ENCODE assay signal across 8 cellular contexts in genomic region chr2:173075781-173076556, GRCh38. TPM values are rescaled to one million over a fixed set of nuclear protein-coding genes. Genes with fewer than 3 reads are reported as not detected.
DNase-seq lines count a peak whose midpoint lies in the region; ATAC-seq and TF ChIP-seq lines count a peak whose summit lies in the region.

TSS of gene MAP3K20 (plus strand) at chr2:173075846. CDS start at chr2:173091032, 15,186 bp downstream.

- peak within 1 kb of the TSS; percentile 38 for H2AFZ ChIP-seq in trophoblast cell (ENCODE audit: insufficient read depth, low read length, poor library complexity)

- peak within 1 kb of the TSS; percentile 77 for H4K8ac ChIP-seq in trophoblast cell (ENCODE audit: low read depth, low read length)

- H3K27me3 ChIP-seq in cardiac muscle cell (no peaks in the 10 kb centered on the region), trophoblast cell (ENCODE audit: insufficient read depth, low read length) (no peaks in the 10 kb centered on the region)

- peaks cover 10% of the 10 kb centered on the region for H3K79me2 ChIP-seq in trophoblast cell (ENCODE audit: control insufficient read depth, insufficient read depth, low read length, poor library complexity)

- no peak within 1 kb of the TSS for H2AK5ac ChIP-seq in trophoblast cell (ENCODE audit: low read length)

- no peak within 1 kb of the TSS for H2BK12ac ChIP-seq in trophoblast cell (ENCODE audit: low read length)

- H3K4me1 ChIP-seq in cardiac muscle cell (ENCODE audit: low read depth) (peaks cover 45% of the 10 kb centered on the region), trophoblast cell (ENCODE audit: control insufficient read depth in 1 of 2, insufficient read depth in 2 of 2, low read length in 2 of 2) (peaks cover 0 to 4% of the 10 kb centered on the region in 2 experiments)

- H3K36me3 ChIP-seq in cardiac muscle cell (no peaks in the 10 kb centered on the region), trophoblast cell (ENCODE audit: control insufficient read depth in 1 of 2, insufficient read depth in 2 of 2, low read length in 2 of 2) (no peaks in the 10 kb centered on the region)

- H4K12ac ChIP-seq in trophoblast cell (ENCODE audit: low read depth, low read length): peak within 1 kb of the TSS; percentile 29

- WGBS in trophoblast cell (ENCODE audit: extremely low coverage, insufficient coverage, insufficient read length): no CpG with 5 or more reads among the region's 106 CpGs

- in situ Hi-C loops in KBM-7 (cut with MboI; ENCODE audit: low pct_unique_long_range_greater_than_20kb, low sequenced_read_pairs): no loop called here

- H3K4me3 ChIP-seq in cardiac muscle cell (peak within 1 kb of the TSS; percentile 97), trophoblast cell (ENCODE audit: low read depth, low read length) (peak within 1 kb of the TSS; percentile 87)

- H4K91ac ChIP-seq in trophoblast cell (ENCODE audit: low read depth, low read length): peak within 1 kb of the TSS; percentile 81

- peak within 1 kb of the TSS; percentile 88 for H3K4me2 ChIP-seq in trophoblast cell (ENCODE audit: low read length)

- H3K14ac ChIP-seq in trophoblast cell (ENCODE audit: low read length): peak within 1 kb of the TSS; percentile 51

- H3K79me1 ChIP-seq in trophoblast cell (ENCODE audit: low read length): peaks cover 13% of the 10 kb centered on the region

- H3K27ac ChIP-seq in cardiac muscle cell (peak within 1 kb of the TSS; percentile 100), trophoblast cell (ENCODE audit: low read depth, low read length) (peak within 1 kb of the TSS; percentile 30)

- peak within 1 kb of the TSS; percentile 77 for H3K4ac ChIP-seq in trophoblast cell (ENCODE audit: low read depth, low read length)

- DNase-seq in GM03348 (ENCODE audit: low spot score) (peak; percentile 82), KBM-7 (peak; percentile 93), cardiac muscle cell (ENCODE audit: low read depth in 1 of 2, low spot score in 1 of 2) (peak; percentile 78 to 79), trophoblast cell (peak; percentile 32 to 66), NCI-H187 treated with DMSO at 0.1 percent for 48 hours (lab: John Stamatoyannopoulos, UW) (no peak)
- DNase-seq in activated naive CD8-positive, alpha-beta T cell treated with anti-CD3 and anti-CD28 coated beads, Interleukin-2, amount 50 U/mL, for 16 hours (ENCODE audit: low read depth, low spot score): peak; percentile 2

- peak within 1 kb of the TSS; percentile 67 for H3K9ac ChIP-seq in trophoblast cell (ENCODE audit: low read length)

- peak within 1 kb of the TSS; percentile 76 for H3K18ac ChIP-seq in trophoblast cell (ENCODE audit: low read length)

- peak within 1 kb of the TSS; percentile 43 for H2BK5ac ChIP-seq in trophoblast cell (ENCODE audit: low read depth, low read length, poor library complexity)

- peak within 1 kb of the TSS; percentile 45 for H2BK120ac ChIP-seq in trophoblast cell (ENCODE audit: insufficient read depth, low read length, poor library complexity)

- H3K23ac ChIP-seq in trophoblast cell (ENCODE audit: low read length): no peak within 1 kb of the TSS

- H3K9me3 ChIP-seq in cardiac muscle cell (ENCODE audit: low read depth) (no peaks in the 10 kb centered on the region), trophoblast cell (ENCODE audit: insufficient read depth, low read depth, low read length) (no peaks in the 10 kb centered on the region)

- peak; percentile 39 for TF ChIP-seq CTCF in cardiac muscle cell (IDR thresholded peaks at IDR 0.05; ENCODE audit: low read depth, low read length)

- ATAC-seq in GM21723 (IDR thresholded peaks at IDR 0.05; ENCODE audit: unreplicated experiment) (peak; percentile 74), SK-N-SH treated with all-trans-retinoic acid at 6 μM for 48 hours (peak; percentile 80)

TF ChIP-seq in SK-N-SH treated with all-trans-retinoic acid at 6 μM for 48 hours, 23 proteins besides CTCF, POLR2A, EP300 and RAD21:
- TF ChIP-seq PATZ1 (CRISPR knock-in tag; IDR thresholded peaks at IDR 0.05; ENCODE audit: borderline replicate concordance) (no peak), ZNF70 (CRISPR knock-in tag; IDR thresholded peaks at IDR 0.05) (no peak), BACH2 (CRISPR knock-in tag; IDR thresholded peaks at IDR 0.05; ENCODE audit: borderline replicate concordance) (no peak), ZFP3 (CRISPR knock-in tag; IDR thresholded peaks at IDR 0.05) (no peak), ZC3H10 (CRISPR knock-in tag; IDR thresholded peaks at IDR 0.05) (no peak)
TF ChIP-seq in SK-N-SH treated with all-trans-retinoic acid at 6 μM for 48 hours: peak in this region for 0.

RNA-seq across cellular contexts. Expression of gene MAP3K20, which starts in this region (rescaled TPM):
- total RNA-seq in cardiac muscle cell: 86.8 and 151 TPM in 2 replicates
- 169 and 291 TPM in 2 replicates for polyA plus RNA-seq in cardiac muscle cell
- 19.0 and 19.3 TPM in 2 replicates for polyA plus RNA-seq in trophoblast cell (2013)
